2 cellular contexts compared by ENCODE assay signal in the genomic region with DNA sequence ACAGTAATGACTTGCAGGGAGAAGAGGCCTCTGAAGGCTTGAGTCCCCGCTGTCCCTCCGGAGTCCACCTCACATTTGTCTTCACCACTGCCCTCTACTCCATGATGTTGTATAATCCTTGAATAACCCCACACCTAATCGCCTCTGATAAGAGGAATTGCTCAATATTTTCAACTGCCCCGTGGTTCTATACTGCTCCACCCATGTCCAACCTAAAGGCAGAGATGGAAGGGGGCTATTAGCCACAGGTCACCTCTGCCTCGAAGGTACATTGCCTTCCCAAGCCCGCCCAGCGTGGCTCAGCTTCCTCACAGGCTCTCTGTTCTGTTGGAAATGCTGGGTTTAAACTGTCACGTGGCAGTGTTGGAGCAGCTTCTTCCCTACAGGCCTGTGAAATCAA.
A peak's percentile ranks its signal among the peaks of the same experiment; 100 is the strongest.
TF ChIP-seq lines count a peak whose summit lies in the region.

No MANE protein-coding gene starts in this region.

TF ChIP-seq in liver, 16 proteins besides CTCF, POLR2A, EP300 and RAD21:
- peak in 1 of 2 donors; percentile 23 for TF ChIP-seq RXRA (IDR thresholded peaks at IDR 0.05)
- no peak for TF ChIP-seq HNF4A (conservative IDR thresholded peaks at IDR 0.05)

TF ChIP-seq in HepG2, 621 proteins besides CTCF, POLR2A, EP300 and RAD21:
- TF ChIP-seq ZMYM4 (CRISPR knock-in tag; IDR thresholded peaks at IDR 0.05) = no peak
- TF ChIP-seq SNAI1 (CRISPR knock-in tag; IDR thresholded peaks at IDR 0.05; ENCODE audit: borderline replicate concordance) = no peak
- TF ChIP-seq HOXA9 (CRISPR knock-in tag; IDR thresholded peaks at IDR 0.05; ENCODE audit: borderline replicate concordance) = no peak
- no peak for TF ChIP-seq ZNF816 (CRISPR knock-in tag; IDR thresholded peaks at IDR 0.05; ENCODE audit: borderline replicate concordance)
- no peak for TF ChIP-seq ZBTB3 (CRISPR knock-in tag; IDR thresholded peaks at IDR 0.05; ENCODE audit: borderline replicate concordance, low read depth)
- no peak for TF ChIP-seq ZNF549 (CRISPR knock-in tag; IDR thresholded peaks at IDR 0.05)
- no peak for TF ChIP-seq RAD51 (IDR thresholded peaks at IDR 0.05; ENCODE audit: borderline replicate concordance)
